31 cellular contexts compared by ENCODE assay signal in the genomic region with DNA sequence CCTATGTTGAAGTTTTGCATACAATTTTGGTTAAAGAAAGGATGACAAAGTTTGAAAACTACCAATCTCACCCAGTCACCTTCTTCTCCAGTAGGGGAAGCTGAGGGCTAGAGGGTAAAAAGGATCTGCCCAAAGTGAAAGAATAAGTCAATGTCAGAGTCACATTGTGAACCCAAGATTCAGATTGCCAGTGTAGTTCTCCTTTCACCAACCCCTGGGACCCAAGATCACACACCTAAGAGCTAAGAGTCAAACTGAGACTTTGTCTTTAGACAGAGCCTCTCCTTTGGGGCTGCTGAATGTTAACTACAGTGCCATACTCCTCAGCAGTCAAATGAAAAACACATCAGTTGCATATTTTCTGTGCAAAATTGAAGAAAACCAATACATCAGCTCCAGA.
A peak's percentile ranks its signal among the peaks of the same experiment; 100 is the strongest.
DNase-seq lines count a peak whose midpoint lies in the region; ATAC-seq, FAIRE-seq and TF ChIP-seq lines count a peak whose summit lies in the region.
"Had no signal": no experiment of that assay in that cellular context is flagged by ENCODE, and none has a peak within 500 bp of the region (broad histone marks: within the 10 kb centered on the region; RNA-seq: fewer than 3 reads in every experiment).

No MANE protein-coding gene starts in this region.

- no peaks in the 10 kb centered on the region for H3K4me1 ChIP-seq in GM12878 (ENCODE audit: control insufficient read depth, insufficient read depth, low read length)
- H3K4me1 ChIP-seq: parathyroid adenoma had no signal

- CTCF ChIA-PET in GM12878 (lab: Yijun Ruan, JAX) (interaction anchor here (0.8 kb wide), 1 partner anchor 9 kb away, joined by 3 read pairs; no protein-coding TSS in a partner anchor), HEK293T (lab: Yijun Ruan, JAX) (no interaction called here), WTC11 (lab: Charles Lee) (no interaction called here)
- CTCF ChIA-PET in CD4-positive, alpha-beta T cell (lab: Charles Lee): no interaction called here
- CTCF ChIA-PET in activated naive CD4-positive, alpha-beta T cell treated with anti-CD3 and anti-CD28 coated beads for 36 hours (lab: Charles Lee): no interaction called here

- in situ Hi-C loops in GM12878 (cut with MboI): no loop called here

- no peaks in the 10 kb centered on the region for H3K79me2 ChIP-seq in GM12878 (ENCODE audit: control insufficient read depth, insufficient read depth, low read length)
- H3K79me2 ChIP-seq: parathyroid adenoma had no signal

- no peak overlapping the region for H3K27ac Mint-ChIP-seq in WTC11
- no peak overlapping the region for H3K27ac Mint-ChIP-seq in CD4-positive, alpha-beta T cell
- H3K27ac Mint-ChIP-seq in activated naive CD4-positive, alpha-beta T cell treated with anti-CD3 and anti-CD28 coated beads for 36 hours: no peak overlapping the region
- H3K27ac Mint-ChIP-seq: activated CD4-positive, alpha-beta T cell treated with anti-CD3 and anti-CD28 coated beads for 36 hours; brain; T-helper 1 cell treated with Interleukin-12 subunit alpha and Interleukin-12 subunit beta and Interleukin-4 antibody, amounts not matched to agents 30 μg/mL and 1 μg/mL, for 36 hours had no signal

- H3K36me3 Mint-ChIP-seq in WTC11: no peaks in the 10 kb centered on the region
- no peaks in the 10 kb centered on the region for H3K36me3 Mint-ChIP-seq in CD4-positive, alpha-beta T cell (ENCODE audit: low read depth)
- no peaks in the 10 kb centered on the region for H3K36me3 Mint-ChIP-seq in activated naive CD4-positive, alpha-beta T cell treated with anti-CD3 and anti-CD28 coated beads for 36 hours (ENCODE audit: low read depth)
- H3K36me3 Mint-ChIP-seq: brain had no signal

- no peak for FAIRE-seq in GM12878 (lab: Jason Lieb, UNC)
- FAIRE-seq: GM12891 had no signal

- H2AFZ ChIP-seq in GM12878 (ENCODE audit: control insufficient read depth, low read depth, low read length): no peak overlapping the region
- H2AFZ ChIP-seq: parathyroid adenoma had no signal

- peak; percentile 69 for ATAC-seq in GM18867 (IDR thresholded peaks at IDR 0.05; ENCODE audit: unreplicated experiment)
- peak; percentile 56 for ATAC-seq in GM21529 (IDR thresholded peaks at IDR 0.05; ENCODE audit: unreplicated experiment)
- peak; percentile 51 for ATAC-seq in HG02884 (IDR thresholded peaks at IDR 0.05; ENCODE audit: unreplicated experiment)
- ATAC-seq in GM12878: peak; percentile 59
- ATAC-seq in WTC11: no peak
- ATAC-seq in CD4-positive, alpha-beta T cell (ENCODE audit: poor library complexity): no peak
- ATAC-seq: activated CD4-positive, alpha-beta T cell treated with anti-CD3 and anti-CD28 coated beads for 36 hours; right cardiac atrium; stimulated activated naive CD8-positive, alpha-beta T cell treated with anti-CD3 and anti-CD28 coated beads, Interleukin-15, Interleukin-2, amounts not matched to agents 100 U/mL and 50 U/mL, for 24 hours had no signal

- POLR2A ChIA-PET in GM12878 (lab: Charles Lee): no interaction called here
- POLR2A ChIA-PET in HEK293T (lab: Yijun Ruan, JAX): no interaction called here
- POLR2A ChIA-PET in WTC11 (lab: Charles Lee): no interaction called here
- POLR2A ChIA-PET in CD4-positive, alpha-beta T cell (lab: Charles Lee): no interaction called here

- H3K4me3 Mint-ChIP-seq in WTC11: no peak overlapping the region
- no peak overlapping the region for H3K4me3 Mint-ChIP-seq in CD4-positive, alpha-beta T cell
- no peak overlapping the region for H3K4me3 Mint-ChIP-seq in activated naive CD4-positive, alpha-beta T cell treated with anti-CD3 and anti-CD28 coated beads for 36 hours
- H3K4me3 Mint-ChIP-seq: activated CD4-positive, alpha-beta T cell treated with anti-CD3 and anti-CD28 coated beads for 36 hours; brain; neural crest cell; T-helper 1 cell treated with Interleukin-12 subunit alpha and Interleukin-12 subunit beta and Interleukin-4 antibody, amounts not matched to agents 30 μg/mL and 1 μg/mL, for 36 hours had no signal

- peaks cover 7% of the 10 kb centered on the region; the same call in 1 of the 2 replicates for H3K4me1 Mint-ChIP-seq in WTC11
- no peaks in the 10 kb centered on the region for H3K4me1 Mint-ChIP-seq in CD4-positive, alpha-beta T cell (ENCODE audit: low read depth)
- no peaks in the 10 kb centered on the region for H3K4me1 Mint-ChIP-seq in activated naive CD4-positive, alpha-beta T cell treated with anti-CD3 and anti-CD28 coated beads for 36 hours (ENCODE audit: low read depth)
- H3K4me1 Mint-ChIP-seq: activated CD4-positive, alpha-beta T cell treated with anti-CD3 and anti-CD28 coated beads for 36 hours; brain; neural crest cell had no signal

- no peak for TF ChIP-seq RAD21 in GM12878 (IDR thresholded peaks at IDR 0.05; ENCODE audit: insufficient read depth, low read depth, low read length)

- no TSS peak for BruUV-seq in GM12878 (replicated peaks; lab: Mats Ljungman, UMichigan)

- RAD21 ChIA-PET in GM12878 (lab: Charles Lee; ENCODE audit: unreplicated experiment): no interaction called here

- H3K9me3 Mint-ChIP-seq in WTC11: no peaks in the 10 kb centered on the region; the same call in 1 of the 2 replicates
- H3K9me3 Mint-ChIP-seq in CD4-positive, alpha-beta T cell: no peaks in the 10 kb centered on the region
- H3K9me3 Mint-ChIP-seq in activated naive CD4-positive, alpha-beta T cell treated with anti-CD3 and anti-CD28 coated beads for 36 hours: no peaks in the 10 kb centered on the region
- H3K9me3 Mint-ChIP-seq: brain; neural crest cell; T-helper 1 cell treated with Interleukin-12 subunit alpha and Interleukin-12 subunit beta and Interleukin-4 antibody, amounts not matched to agents 30 μg/mL and 1 μg/mL, for 36 hours had no signal

- no peak for TF ChIP-seq EP300 in GM12878 (IDR thresholded peaks at IDR 0.05; ENCODE audit: borderline replicate concordance in 1 of 2, control insufficient read depth in 1 of 2, low read depth in 2 of 2, low read length in 2 of 2)

- no peak for TF ChIP-seq CTCF in GM12878 (IDR thresholded peaks at IDR 0.05 in 2 of 3, conservative IDR thresholded peaks at IDR 0.05 in 1 of 3; ENCODE audit: control insufficient read depth in 2 of 3, extremely low read depth in 1 of 3, insufficient read depth in 1 of 3, low read depth in 3 of 3, low read length in 3 of 3)
- TF ChIP-seq CTCF in WTC11 (IDR thresholded peaks at IDR 0.05): no peak
- no peak for TF ChIP-seq CTCF in CD4-positive, alpha-beta T cell (IDR thresholded peaks at IDR 0.05)

- H3K9ac ChIP-seq in GM12878 (ENCODE audit: control insufficient read depth, insufficient read depth, low read length): no peak overlapping the region
- H3K9ac ChIP-seq: BLaER1 treated with 17β-estradiol and CSF1 and Interleukin-3, amounts not matched to agents 10 nM and 100 nM; parathyroid adenoma had no signal

- H3K27me3 ChIP-seq in GM12878 (replicated peaks in 1 of 2; ENCODE audit: control insufficient read depth in 2 of 2, insufficient read depth in 2 of 2, low read length in 1 of 2): no peaks in the 10 kb centered on the region
- no peaks in the 10 kb centered on the region for H3K27me3 ChIP-seq in CD4-positive, alpha-beta T cell (ENCODE audit: control insufficient read depth, insufficient read depth, low read length)
- H3K27me3 ChIP-seq: BLaER1 treated with 17β-estradiol and CSF1 and Interleukin-3, amounts not matched to agents 10 nM and 100 nM had no signal

- no peak overlapping the region for H3K4me3 ChIP-seq in GM12878
- H3K4me3 ChIP-seq: BLaER1 treated with 17β-estradiol and CSF1 and Interleukin-3, amounts not matched to agents 10 nM and 100 nM; lung; SK-N-MC had no signal

- H3K36me3 ChIP-seq in GM12878 (ENCODE audit: control insufficient read depth in 2 of 2, insufficient read depth in 2 of 2, low read length in 1 of 2): no peaks in the 10 kb centered on the region
- H3K36me3 ChIP-seq: BLaER1 treated with 17β-estradiol and CSF1 and Interleukin-3, amounts not matched to agents 10 nM and 100 nM had no signal

- intact Hi-C loops in GM12878 (cut with micrococcal nuclease; ENCODE audit: unreplicated experiment): loop anchor here (10.0 kb wide), 2 partner anchors 137 to 207 kb away; no protein-coding TSS in a partner anchor
- intact Hi-C loops in CD4-positive, alpha-beta T cell (cut with DNase I, micrococcal nuclease): no loop called here
- intact Hi-C loops in activated naive CD4-positive, alpha-beta T cell treated with anti-CD3 and anti-CD28 coated beads for 36 hours (cut with micrococcal nuclease): no loop called here

- DNase-seq in GM12878 (ENCODE audit: low read depth, low spot score) (no peak), HEK293T (ENCODE audit: extremely low spot score) (no peak), WTC11 (ENCODE audit: low spot score) (no peak)
- DNase-seq in CD4-positive, alpha-beta T cell: no peak
- no peak for DNase-seq in activated naive CD4-positive, alpha-beta T cell treated with anti-CD3 and anti-CD28 coated beads for 36 hours
- DNase-seq: activated CD4-positive, alpha-beta T cell treated with anti-CD3 and anti-CD28 coated beads for 36 hours; activated gamma-delta T cell treated with Interleukin-2 at 50 U/mL for 16 hours; activated T-cell treated with anti-CD3 and anti-CD28 coated beads, Interleukin-2, amount 50 U/mL, for 1 hour; Caco-2; effector CD4-positive, alpha-beta T cell; H7; head of caudate nucleus; NCI-H1092 treated with DMSO at 0.1 percent for 48 hours; NCI-H187 treated with DMSO at 0.1 percent for 48 hours; right cardiac atrium; stimulated activated CD4-positive, alpha-beta T cell treated with anti-CD3 and anti-CD28 coated beads, Interleukin-4, amount 100 ng/mL, for 24 hours; stimulated activated naive CD8-positive, alpha-beta T cell treated with anti-CD3 and anti-CD28 coated beads, Interleukin-15, Interleukin-2, amounts not matched to agents 100 U/mL and 50 U/mL, for 24 hours had no signal

- TF ChIP-seq POLR2A in GM12878 (IDR thresholded peaks at IDR 0.05; ENCODE audit: low read depth, low read length): no peak

- H3K27me3 Mint-ChIP-seq in WTC11 (ENCODE audit: low read depth): no peaks in the 10 kb centered on the region; the same call in 1 of the 2 replicates
- H3K27me3 Mint-ChIP-seq in CD4-positive, alpha-beta T cell: peaks cover 8% of the 10 kb centered on the region
- no peaks in the 10 kb centered on the region for H3K27me3 Mint-ChIP-seq in activated naive CD4-positive, alpha-beta T cell treated with anti-CD3 and anti-CD28 coated beads for 36 hours (ENCODE audit: low read depth)

- no peak overlapping the region for H3K27ac ChIP-seq in GM12878 (ENCODE audit: control insufficient read depth, insufficient read depth)
- H3K27ac ChIP-seq in CD4-positive, alpha-beta T cell (ENCODE audit: low read depth, low read length): no peak overlapping the region
- H3K27ac ChIP-seq: BLaER1 treated with 17β-estradiol and CSF1 and Interleukin-3, amounts not matched to agents 10 nM and 100 nM; epithelial cell of prostate; HL-60; parathyroid adenoma; RWPE1; SK-N-MC had no signal

- no peaks in the 10 kb centered on the region for H4K20me1 ChIP-seq in GM12878 (ENCODE audit: control insufficient read depth, insufficient read depth)
- H4K20me1 ChIP-seq: BLaER1 treated with 17β-estradiol and CSF1 and Interleukin-3, amounts not matched to agents 10 nM and 100 nM had no signal

- no peaks in the 10 kb centered on the region for H3K9me3 ChIP-seq in GM12878 (replicated peaks; ENCODE audit: control insufficient read depth, insufficient read depth, low read length)
- H3K9me3 ChIP-seq in CD4-positive, alpha-beta T cell (ENCODE audit: control insufficient read depth, low read length): no peaks in the 10 kb centered on the region
- H3K9me3 ChIP-seq: BLaER1 treated with 17β-estradiol and CSF1 and Interleukin-3, amounts not matched to agents 10 nM and 100 nM; Caco-2 had no signal

- no peak overlapping the region for H3K4me2 ChIP-seq in GM12878 (ENCODE audit: control insufficient read depth, insufficient read depth)

- SMC1A ChIA-PET in GM12878 (lab: Charles Lee; ENCODE audit: uncharacterized antibody, unreplicated experiment): no interaction called here

Comparison
In these comparisons a context has a peak if more than half of its experiments do, and no peak if none do; other contexts are left out.
1. ATAC-seq: peak in GM18867 (single experiment), GM21529 (single experiment), HG02884 (single experiment) and GM12878 (single experiment); none in WTC11 (single experiment) and CD4-positive, alpha-beta T cell (single experiment).